In the genomic region with DNA sequence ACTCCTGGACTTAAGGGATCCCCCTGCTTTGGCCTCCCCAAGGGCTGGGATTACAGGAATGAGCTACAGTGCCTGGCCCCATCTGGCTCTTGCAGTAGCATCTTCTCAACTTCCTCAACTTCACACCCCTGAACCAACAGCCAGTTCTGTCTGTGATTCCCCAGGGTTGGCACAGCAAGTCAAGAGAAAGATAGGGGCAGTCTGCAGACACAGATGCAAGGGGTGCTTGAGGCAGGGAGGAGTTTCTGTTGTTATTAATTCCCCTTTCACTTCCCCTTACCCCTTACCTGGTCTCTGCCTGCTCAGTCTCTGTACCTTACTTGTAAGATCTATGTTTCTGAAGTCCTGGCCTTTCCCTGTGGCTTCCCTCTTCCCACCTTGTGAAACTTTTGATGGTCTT, we compare ENCODE assay signal across 10 cellular contexts. TPM values are rescaled to one million over a fixed set of nuclear protein-coding genes. Genes with fewer than 3 reads are reported as not detected.
A peak's percentile ranks its signal among the peaks of the same experiment; 100 is the strongest.
DNase-seq lines count a peak whose midpoint lies in the region; ATAC-seq and TF ChIP-seq lines count a peak whose summit lies in the region.
"Had no signal": no experiment of that assay in that cellular context is flagged by ENCODE, and none has a peak within 500 bp of the region (broad histone marks: within the 10 kb centered on the region; RNA-seq: fewer than 3 reads in every experiment).

No MANE protein-coding gene starts in this region.

- H3K4me3 ChIP-seq in MM.1S (ENCODE audit: low read length), result no peak overlapping the region

- peak overlapping the region; percentile 7; the same call in 1 of the 2 replicates for H3K4me2 ChIP-seq in MM.1S (ENCODE audit: low read depth, low read length)

- no peaks in the 10 kb centered on the region for H3K27me3 ChIP-seq in MM.1S (replicated peaks; ENCODE audit: insufficient read depth, low read length)

- no peaks in the 10 kb centered on the region for H3K9me3 ChIP-seq in MM.1S (replicated peaks; ENCODE audit: insufficient read depth, low read length)

- H3K9me2 ChIP-seq in MM.1S (replicated peaks; ENCODE audit: insufficient read depth, low read length), result no peaks in the 10 kb centered on the region

- H3K4me1 ChIP-seq in MM.1S (ENCODE audit: low read length), result peaks cover 8% of the 10 kb centered on the region; the same call in 1 of the 2 replicates

- H4K20me1 ChIP-seq in MM.1S (ENCODE audit: insufficient read depth, low read length), result no peaks in the 10 kb centered on the region

- H3F3A ChIP-seq in MM.1S (ENCODE audit: insufficient read depth, low read length), result peaks cover 7% of the 10 kb centered on the region; the same call in 1 of the 2 replicates

- no peaks in the 10 kb centered on the region for H3K79me2 ChIP-seq in MM.1S (ENCODE audit: low read length)

- POLR2A ChIA-PET in GM10248 (lab: Yijun Ruan, JAX), result no interaction called here

- 0 out of 2 replicates have a peak overlapping the region, but pooled peaks have one; percentile 7 for H2AFZ ChIP-seq in MM.1S (ENCODE audit: low read length)

- TF ChIP-seq CTCF in GM10248 (IDR thresholded peaks at IDR 0.05; ENCODE audit: control extremely low read depth, extremely low read depth, low read depth, missing control alignments) (no peak), MM.1S (IDR thresholded peaks at IDR 0.05; ENCODE audit: low read length) (no peak)

- CTCF ChIA-PET in GM10248 (lab: Yijun Ruan, JAX), result interaction anchor here (1.4 kb wide), 1 partner anchor 11 kb away, joined by 4 read pairs; no protein-coding TSS in a partner anchor

- no peak overlapping the region for H3K9ac ChIP-seq in MM.1S (ENCODE audit: low read length)

- ATAC-seq in GM19372 (IDR thresholded peaks at IDR 0.05; ENCODE audit: low read depth, unreplicated experiment), result peak; percentile 98
- ATAC-seq in HG02884 (IDR thresholded peaks at IDR 0.05; ENCODE audit: unreplicated experiment), result peak; percentile 100

- no peaks in the 10 kb centered on the region for H3K36me3 ChIP-seq in MM.1S (replicated peaks; ENCODE audit: insufficient read depth, low read length)

- DNase-seq in GM10248 (ENCODE audit: extremely low spot score), result peak; percentile 58
- DNase-seq in MM.1S, result peak; percentile 63
- no peak for DNase-seq in H4 (ENCODE audit: low spot score)
- no peak for DNase-seq in NCI-H1048 (lab: John Stamatoyannopoulos, UW)
- DNase-seq in DMS79 (lab: John Stamatoyannopoulos, UW), result no peak
- no peak for DNase-seq in NCI-H774 (lab: John Stamatoyannopoulos, UW)
- DNase-seq: ACHN had no signal

- H3K27ac ChIP-seq in MM.1S (ENCODE audit: low read length), result peak overlapping the region; percentile 32; the same call in 1 of the 2 replicates
- H3K27ac ChIP-seq: epithelial cell of prostate had no signal

RNA-seq across cellular contexts. Expression of gene MEX3C, which starts 54.1 kb away (rescaled TPM):
- total RNA-seq in H4 (2014; rRNA removed; shearing (Covaris generic)), result 29.1 and 34.2 TPM in 2 replicates

Comparison
In these comparisons a context has a peak if more than half of its experiments do, and no peak if none do; other contexts are left out.
1. DNase-seq: peak in GM10248 (single experiment) and MM.1S (single experiment); none in H4 (single experiment), NCI-H1048 (single experiment), DMS79 (single experiment) and NCI-H774 (single experiment).